ENCODE assay signal across 7 cellular contexts in the genomic region with DNA sequence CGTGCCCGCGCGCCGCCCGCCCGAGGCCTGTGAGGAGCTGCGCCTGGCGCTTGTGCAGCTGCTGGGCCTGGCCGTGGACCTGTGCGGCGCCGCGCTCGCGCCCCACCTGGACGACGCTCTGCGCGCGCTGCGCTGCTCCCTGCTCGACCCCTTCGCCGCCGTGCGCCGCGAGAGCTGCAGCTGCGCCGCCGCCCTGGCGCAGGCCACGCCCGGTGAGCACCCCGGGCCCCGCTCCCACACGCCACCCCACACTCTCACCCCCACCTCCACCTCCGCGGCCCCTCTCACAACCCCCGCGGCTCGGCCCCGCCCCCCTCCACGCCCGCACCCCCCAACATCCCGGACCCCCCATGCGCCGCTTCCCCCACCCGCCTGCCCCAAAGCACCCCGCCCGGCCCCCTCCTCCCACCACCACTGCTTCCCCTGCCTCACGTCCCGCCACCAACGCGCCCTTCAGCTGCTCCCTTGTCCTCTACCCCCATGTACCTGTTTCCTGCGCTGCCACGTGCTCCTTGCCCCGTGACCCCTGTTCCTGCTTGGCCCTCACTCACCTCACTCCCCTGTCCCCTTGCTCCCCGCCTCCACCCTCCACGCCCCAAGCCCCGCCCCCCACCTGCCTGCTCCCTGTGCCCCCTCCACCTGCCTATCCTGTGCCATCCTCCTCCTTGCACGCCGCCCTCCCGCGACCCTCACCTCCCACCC. TPM values are rescaled to one million over a fixed set of nuclear protein-coding genes. Genes with fewer than 3 reads are reported as not detected.
DNase-seq lines count a peak whose midpoint lies in the region; ATAC-seq and TF ChIP-seq lines count a peak whose summit lies in the region.

TSS of gene PRKAR1B (minus strand) at position 178 of the 702 bp plus-strand sequence. CDS start 15,776 bp downstream, outside the sequence.

- H3K4me3 ChIP-seq in NB4 (ENCODE audit: low read depth, low read length): peak within 1 kb of the TSS; percentile 78
- H3K4me3 ChIP-seq in vagina: peak within 1 kb of the TSS; percentile 65 to 93

- no peaks in the 10 kb centered on the region for H3K27me3 ChIP-seq in foreskin keratinocyte
- no peaks in the 10 kb centered on the region for H3K27me3 ChIP-seq in vagina

- no peaks in the 10 kb centered on the region for H3K4me1 ChIP-seq in foreskin keratinocyte
- H3K4me1 ChIP-seq in vagina: peaks cover 30% of the 10 kb centered on the region

- H3K27me3 Mint-ChIP-seq in activated T-cell treated with anti-CD3 and anti-CD28 coated beads, Interleukin-2, amount 50 U/mL, for 24 hours: no peaks in the 10 kb centered on the region

- peak within 1 kb of the TSS; percentile 88 for H3K4me3 Mint-ChIP-seq in activated T-cell treated with anti-CD3 and anti-CD28 coated beads, Interleukin-2, amount 50 U/mL, for 24 hours

- H3K36me3 ChIP-seq in vagina: peaks cover 0 to 26% of the 10 kb centered on the region in 2 donors

- ATAC-seq in GM18511 (IDR thresholded peaks at IDR 0.05; ENCODE audit: unreplicated experiment) (peak; percentile 50), foreskin keratinocyte (peak; percentile 51)

- CTCF ChIA-PET in HEK293T (lab: Yijun Ruan, JAX): no interaction called here

- peak within 1 kb of the TSS; percentile 91 for H3K27ac Mint-ChIP-seq in activated T-cell treated with anti-CD3 and anti-CD28 coated beads, Interleukin-2, amount 50 U/mL, for 24 hours

- POLR2A ChIA-PET in HEK293T (lab: Yijun Ruan, JAX): interaction anchor here (1.3 kb wide), 1 partner anchor 9 kb away, joined by 3 read pairs; no protein-coding TSS in a partner anchor

- H3K9me3 ChIP-seq in vagina: no peaks in the 10 kb centered on the region

- H3K36me3 Mint-ChIP-seq in activated T-cell treated with anti-CD3 and anti-CD28 coated beads, Interleukin-2, amount 50 U/mL, for 24 hours (ENCODE audit: low read depth): peaks cover 69% of the 10 kb centered on the region

- peaks cover 43% of the 10 kb centered on the region for H3K4me1 Mint-ChIP-seq in activated T-cell treated with anti-CD3 and anti-CD28 coated beads, Interleukin-2, amount 50 U/mL, for 24 hours (ENCODE audit: low read depth)

- H3K27ac ChIP-seq in foreskin keratinocyte: peak within 1 kb of the TSS; percentile 64
- H3K27ac ChIP-seq in vagina: peak within 1 kb of the TSS; percentile 20

- intact Hi-C loops in vagina (cut with DNase I): no loop called here

- peaks cover 6% of the 10 kb centered on the region for H3K9me3 Mint-ChIP-seq in activated T-cell treated with anti-CD3 and anti-CD28 coated beads, Interleukin-2, amount 50 U/mL, for 24 hours

- DNase-seq in HEK293T (ENCODE audit: extremely low spot score) (peak; percentile 22), NB4 (ENCODE audit: low read depth) (peak; percentile 67), foreskin keratinocyte (no peak), occipital lobe (lab: John Stamatoyannopoulos, UW) (no peak), vagina (ENCODE audit: extremely low spot score in 2 of 2) (no peak)
- peak; percentile 66 for DNase-seq in activated T-cell treated with anti-CD3 and anti-CD28 coated beads, Interleukin-2, amount 50 U/mL, for 24 hours

- TF ChIP-seq CTCF in NB4 (IDR thresholded peaks at IDR 0.05; ENCODE audit: low read depth, low read length) (no peak), foreskin keratinocyte (conservative IDR thresholded peaks at IDR 0.05) (no peak), vagina (IDR thresholded peaks at IDR 0.05) (no peak)

- TF ChIP-seq POLR2A in NB4 (IDR thresholded peaks at IDR 0.05; ENCODE audit: extremely low read depth, insufficient read length): no peak
- no peak for TF ChIP-seq POLR2A in vagina (IDR thresholded peaks at IDR 0.05)

TF ChIP-seq in HEK293T, 16 proteins besides CTCF, POLR2A, EP300 and RAD21:
- TF ChIP-seq SUZ12 (IDR thresholded peaks at IDR 0.05) (no peak), L3MBTL2 (conservative IDR thresholded peaks at IDR 0.05) (no peak), ELF4 (IDR thresholded peaks at IDR 0.05) (no peak), TARDBP (IDR thresholded peaks at IDR 0.05) (no peak), CTBP1 (IDR thresholded peaks at IDR 0.05; ENCODE audit: borderline replicate concordance) (no peak), HDGF (IDR thresholded peaks at IDR 0.05; ENCODE audit: borderline replicate concordance) (no peak), SP1 (IDR thresholded peaks at IDR 0.05) (no peak), ARNT (IDR thresholded peaks at IDR 0.05) (no peak), NFRKB (IDR thresholded peaks at IDR 0.05) (no peak), FOXK2 (IDR thresholded peaks at IDR 0.05) (no peak), BHLHE40 (IDR thresholded peaks at IDR 0.05; ENCODE audit: borderline replicate concordance) (no peak)
TF ChIP-seq in HEK293T: peak in this region for 0.

RNA-seq across cellular contexts. Expression of gene PRKAR1B, which starts in this region (rescaled TPM):
- total RNA-seq in foreskin keratinocyte (13.9 and 21.7 TPM in 2 replicates), occipital lobe (81.9 TPM), vagina (31.4 TPM)
- 15.0 and 25.2 TPM in 2 replicates for polyA plus RNA-seq in foreskin keratinocyte

Comparison
In these comparisons a context has a peak if more than half of its experiments do, and no peak if none do; other contexts are left out.
1. DNase-seq: peak in HEK293T (single experiment), NB4 (single experiment) and activated T-cell treated with anti-CD3 and anti-CD28 coated beads, Interleukin-2, amount 50 U/mL, for 24 hours (single experiment); none in foreskin keratinocyte (0 of 2), occipital lobe (single experiment) and vagina (0 of 2).